Comparison of ENCODE assay signal across 1 cellular context in the genomic region with DNA sequence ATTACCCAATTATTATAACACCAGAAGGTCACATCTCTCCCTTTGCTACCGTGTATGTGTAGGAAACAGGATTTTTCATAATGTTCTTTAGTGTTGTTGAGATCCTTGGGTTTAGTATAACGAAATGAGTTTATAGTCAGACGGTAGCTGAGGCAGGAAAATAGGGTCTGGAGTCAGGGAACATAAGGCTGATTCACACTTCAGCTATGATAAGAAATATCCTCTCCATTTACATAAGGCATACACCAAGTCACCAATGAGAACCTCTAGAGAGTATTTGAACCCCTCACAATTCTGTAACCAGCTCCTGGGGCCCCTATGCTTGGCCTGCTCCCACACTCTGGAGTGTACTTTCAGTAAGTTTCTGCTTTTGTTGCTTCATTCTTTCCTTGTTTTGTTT.
TF ChIP-seq lines count a peak whose summit lies in the region.

No MANE protein-coding gene starts in this region.

TF ChIP-seq in SK-N-SH, 30 proteins besides CTCF, POLR2A, EP300 and RAD21 (continued from another document):
- TF ChIP-seq, protein P1, sequence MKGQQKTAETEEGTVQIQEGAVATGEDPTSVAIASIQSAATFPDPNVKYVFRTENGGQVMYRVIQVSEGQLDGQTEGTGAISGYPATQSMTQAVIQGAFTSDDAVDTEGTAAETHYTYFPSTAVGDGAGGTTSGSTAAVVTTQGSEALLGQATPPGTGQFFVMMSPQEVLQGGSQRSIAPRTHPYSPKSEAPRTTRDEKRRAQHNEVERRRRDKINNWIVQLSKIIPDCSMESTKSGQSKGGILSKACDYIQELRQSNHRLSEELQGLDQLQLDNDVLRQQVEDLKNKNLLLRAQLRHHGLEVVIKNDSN (IDR thresholded peaks at IDR 0.05; ENCODE audit: borderline replicate concordance, low read depth) = no peak
- no peak for TF ChIP-seq GABPA (IDR thresholded peaks at IDR 0.05; ENCODE audit: low read depth)
- TF ChIP-seq ELF1 (IDR thresholded peaks at IDR 0.05) = no peak
- no peak for TF ChIP-seq SMC3 (IDR thresholded peaks at IDR 0.05; ENCODE audit: low read depth, low read length)
- no peak for TF ChIP-seq TAF1 (IDR thresholded peaks at IDR 0.05; ENCODE audit: borderline replicate concordance, low read depth, low read length)
- no peak for TF ChIP-seq MEF2A (IDR thresholded peaks at IDR 0.05; ENCODE audit: borderline replicate concordance, low read depth)
- TF ChIP-seq JUND (IDR thresholded peaks at IDR 0.05) = no peak
- TF ChIP-seq, protein P2, sequence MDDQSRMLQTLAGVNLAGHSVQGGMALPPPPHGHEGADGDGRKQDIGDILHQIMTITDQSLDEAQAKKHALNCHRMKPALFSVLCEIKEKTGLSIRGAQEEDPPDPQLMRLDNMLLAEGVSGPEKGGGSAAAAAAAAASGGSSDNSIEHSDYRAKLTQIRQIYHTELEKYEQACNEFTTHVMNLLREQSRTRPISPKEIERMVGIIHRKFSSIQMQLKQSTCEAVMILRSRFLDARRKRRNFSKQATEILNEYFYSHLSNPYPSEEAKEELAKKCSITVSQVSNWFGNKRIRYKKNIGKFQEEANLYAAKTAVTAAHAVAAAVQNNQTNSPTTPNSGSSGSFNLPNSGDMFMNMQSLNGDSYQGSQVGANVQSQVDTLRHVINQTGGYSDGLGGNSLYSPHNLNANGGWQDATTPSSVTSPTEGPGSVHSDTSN (IDR thresholded peaks at IDR 0.05) = no peak
- TF ChIP-seq, protein P3, sequence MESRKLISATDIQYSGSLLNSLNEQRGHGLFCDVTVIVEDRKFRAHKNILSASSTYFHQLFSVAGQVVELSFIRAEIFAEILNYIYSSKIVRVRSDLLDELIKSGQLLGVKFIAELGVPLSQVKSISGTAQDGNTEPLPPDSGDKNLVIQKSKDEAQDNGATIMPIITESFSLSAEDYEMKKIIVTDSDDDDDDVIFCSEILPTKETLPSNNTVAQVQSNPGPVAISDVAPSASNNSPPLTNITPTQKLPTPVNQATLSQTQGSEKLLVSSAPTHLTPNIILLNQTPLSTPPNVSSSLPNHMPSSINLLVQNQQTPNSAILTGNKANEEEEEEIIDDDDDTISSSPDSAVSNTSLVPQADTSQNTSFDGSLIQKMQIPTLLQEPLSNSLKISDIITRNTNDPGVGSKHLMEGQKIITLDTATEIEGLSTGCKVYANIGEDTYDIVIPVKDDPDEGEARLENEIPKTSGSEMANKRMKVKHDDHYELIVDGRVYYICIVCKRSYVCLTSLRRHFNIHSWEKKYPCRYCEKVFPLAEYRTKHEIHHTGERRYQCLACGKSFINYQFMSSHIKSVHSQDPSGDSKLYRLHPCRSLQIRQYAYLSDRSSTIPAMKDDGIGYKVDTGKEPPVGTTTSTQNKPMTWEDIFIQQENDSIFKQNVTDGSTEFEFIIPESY (IDR thresholded peaks at IDR 0.05; ENCODE audit: borderline replicate concordance, low read depth) = no peak
- TF ChIP-seq, protein P4, sequence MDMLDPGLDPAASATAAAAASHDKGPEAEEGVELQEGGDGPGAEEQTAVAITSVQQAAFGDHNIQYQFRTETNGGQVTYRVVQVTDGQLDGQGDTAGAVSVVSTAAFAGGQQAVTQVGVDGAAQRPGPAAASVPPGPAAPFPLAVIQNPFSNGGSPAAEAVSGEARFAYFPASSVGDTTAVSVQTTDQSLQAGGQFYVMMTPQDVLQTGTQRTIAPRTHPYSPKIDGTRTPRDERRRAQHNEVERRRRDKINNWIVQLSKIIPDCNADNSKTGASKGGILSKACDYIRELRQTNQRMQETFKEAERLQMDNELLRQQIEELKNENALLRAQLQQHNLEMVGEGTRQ (IDR thresholded peaks at IDR 0.05; ENCODE audit: borderline replicate concordance, low read depth, low read length) = no peak
- TF ChIP-seq, protein P5, sequence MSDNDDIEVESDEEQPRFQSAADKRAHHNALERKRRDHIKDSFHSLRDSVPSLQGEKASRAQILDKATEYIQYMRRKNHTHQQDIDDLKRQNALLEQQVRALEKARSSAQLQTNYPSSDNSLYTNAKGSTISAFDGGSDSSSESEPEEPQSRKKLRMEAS (IDR thresholded peaks at IDR 0.05; ENCODE audit: low read depth) = no peak
- no peak for TF ChIP-seq POLR2AphosphoS5 (IDR thresholded peaks at IDR 0.05; ENCODE audit: low read depth, low read length)
